Comparison of ENCODE assay signal across 14 cellular contexts in the genomic region with DNA sequence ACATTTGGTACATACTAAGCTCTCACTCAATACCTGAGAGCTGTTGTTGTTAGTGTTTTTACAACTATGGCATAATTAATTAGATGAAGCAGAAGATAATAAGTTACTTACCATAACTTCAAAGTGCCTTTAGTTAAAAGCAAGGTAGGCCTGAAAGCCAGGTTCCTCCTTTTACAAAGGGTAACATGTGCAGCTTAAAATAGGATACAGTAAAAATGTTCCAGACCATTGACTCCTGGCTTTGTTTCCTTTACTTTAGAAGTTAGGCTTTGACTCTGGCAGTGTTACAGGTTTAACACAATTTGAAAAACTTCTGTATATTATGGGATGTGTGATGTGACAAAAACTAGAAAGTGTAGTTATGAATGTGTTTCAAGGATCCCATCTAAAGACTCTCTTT.
DNase-seq lines count a peak whose midpoint lies in the region; ATAC-seq and TF ChIP-seq lines count a peak whose summit lies in the region.
"Had no signal": no experiment of that assay in that cellular context is flagged by ENCODE, and none has a peak within 500 bp of the region (broad histone marks: within the 10 kb centered on the region; RNA-seq: fewer than 3 reads in every experiment).

No MANE protein-coding gene starts in this region.

- ATAC-seq in GM19043 (IDR thresholded peaks at IDR 0.05; ENCODE audit: low read depth, unreplicated experiment): peak; percentile 40
- ATAC-seq in GM21786 (IDR thresholded peaks at IDR 0.05; ENCODE audit: unreplicated experiment): peak; percentile 33
- peak; percentile 22 for ATAC-seq in HG03196 (IDR thresholded peaks at IDR 0.05; ENCODE audit: unreplicated experiment)
- ATAC-seq: CD8-positive, alpha-beta T cell had no signal

- intact Hi-C loops in prostate gland (cut with DNase I): loop anchor here (10.0 kb wide), 1 partner anchor 628 kb away; no protein-coding TSS in a partner anchor

- DNase-seq in prostate gland (ENCODE audit: low spot score) (no peak), SHP77 (lab: John Stamatoyannopoulos, UW) (no peak), DMS 273 treated with DMSO at 0.1 percent for 48 hours (lab: John Stamatoyannopoulos, UW) (no peak), NCI-H2227 treated with DMSO at 0.1 percent for 48 hours (lab: John Stamatoyannopoulos, UW) (no peak)
- DNase-seq: activated naive CD4-positive, alpha-beta T cell treated with anti-CD3 and anti-CD28 coated beads, Interleukin-2, amount 50 U/mL, for 16 hours; CD8-positive, alpha-beta T cell; central memory CD4-positive, alpha-beta T cell; erythroblast; IMR-90; ovary; PC-9 had no signal

- TF ChIP-seq CTCF in prostate gland (IDR thresholded peaks at IDR 0.05): no peak

- no peaks in the 10 kb centered on the region for H3K36me3 ChIP-seq in prostate gland
- H3K36me3 ChIP-seq: ovary had no signal

- no peaks in the 10 kb centered on the region for H3K9me3 ChIP-seq in prostate gland
- H3K9me3 ChIP-seq: ovary had no signal

- no peak overlapping the region for H3K4me3 ChIP-seq in prostate gland
- H3K4me3 ChIP-seq: ovary, PC-9 had no signal

- TF ChIP-seq POLR2A in prostate gland (IDR thresholded peaks at IDR 0.05): no peak

- H3K4me1 ChIP-seq in prostate gland (replicated peaks): no peaks in the 10 kb centered on the region

- H3K27ac ChIP-seq in prostate gland: peak overlapping the region; percentile 30 to 32
- H3K27ac ChIP-seq: ovary, PC-9 had no signal

- H3K27me3 ChIP-seq in prostate gland (replicated peaks; ENCODE audit: insufficient read depth): no peaks in the 10 kb centered on the region
- H3K27me3 ChIP-seq: ovary had no signal
